Comparison of ENCODE assay signal across 33 cellular contexts in the genomic region with DNA sequence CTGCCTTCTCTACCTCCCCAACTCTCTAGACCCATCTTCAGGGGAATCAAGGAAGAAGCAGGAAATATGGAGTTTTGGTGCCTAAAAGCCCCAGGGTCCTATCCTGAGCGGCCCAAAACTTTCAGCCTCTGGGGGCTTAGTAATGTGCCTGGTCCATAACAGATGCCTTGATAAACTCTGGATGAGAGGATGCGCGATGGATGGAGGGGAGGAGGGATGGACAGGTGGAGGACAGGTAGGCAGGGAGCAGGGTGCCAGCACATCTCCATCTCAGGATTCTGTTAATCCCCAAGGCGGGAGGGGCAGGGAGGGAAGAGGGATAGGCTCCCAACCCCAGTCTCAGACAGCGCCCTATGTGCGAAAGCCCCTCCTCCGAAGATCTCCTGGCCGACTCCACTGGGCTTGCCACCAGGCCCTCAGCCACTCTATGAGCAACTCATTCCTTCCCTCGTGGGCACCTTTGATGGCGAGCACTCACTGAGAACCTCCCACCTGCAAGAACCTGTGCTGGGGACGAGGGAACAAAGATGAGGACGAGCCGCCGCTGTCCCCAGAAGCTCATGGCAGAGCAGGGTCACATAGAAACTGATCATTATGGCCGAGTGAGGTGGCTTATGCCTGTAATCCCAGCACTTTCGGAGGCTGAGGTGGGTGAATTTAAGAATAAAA. TPM values are rescaled to one million over a fixed set of nuclear protein-coding genes. Genes with fewer than 3 reads are reported as not detected.
A peak's percentile ranks its signal among the peaks of the same experiment; 100 is the strongest.
DNase-seq lines count a peak whose midpoint lies in the region; ATAC-seq and TF ChIP-seq lines count a peak whose summit lies in the region.
"Had no signal": no experiment of that assay in that cellular context is flagged by ENCODE, and none has a peak within 500 bp of the region (broad histone marks: within the 10 kb centered on the region; RNA-seq: fewer than 3 reads in every experiment).

No MANE protein-coding gene starts in this region.

- H3K27ac Mint-ChIP-seq in chondrocyte (ENCODE audit: unreplicated experiment) = no peak overlapping the region
- H3K27ac Mint-ChIP-seq in nephron = peak overlapping the region in 2 of 3 experiments; percentile 33 to 61
- H3K27ac Mint-ChIP-seq: activated naive CD8-positive, alpha-beta T cell treated with anti-CD3 and anti-CD28 coated beads, Interleukin-2, amount 10 ng/mL, durations not matched to agents 7 days and 5 days; B cell; nephron progenitor cell; T-helper 1 cell treated with Interleukin-12 subunit alpha and Interleukin-12 subunit beta and Interleukin-4 antibody, amounts not matched to agents 30 μg/mL and 1 μg/mL, for 36 hours had no signal

- intact Hi-C loops in gastrocnemius medialis (cut with DNase I; ENCODE audit: low total_unique reads) = no loop called here

- peaks cover 2% of the 10 kb centered on the region for H3K36me3 Mint-ChIP-seq in chondrocyte (ENCODE audit: low read depth)
- H3K36me3 Mint-ChIP-seq in nephron (ENCODE audit: low read depth) = peaks cover 2% of the 10 kb centered on the region
- H3K36me3 Mint-ChIP-seq: activated naive CD8-positive, alpha-beta T cell treated with anti-CD3 and anti-CD28 coated beads, Interleukin-2, amount 10 ng/mL, durations not matched to agents 7 days and 5 days had no signal

- H3K36me3 ChIP-seq in BE2C (peaks cover 3% of the 10 kb centered on the region; the same call in 1 of the 2 replicates), gastrocnemius medialis (peaks cover 0 to 9% of the 10 kb centered on the region in 2 donors)

- H3K4me3 Mint-ChIP-seq in chondrocyte (ENCODE audit: unreplicated experiment) (no peak overlapping the region), nephron (no peak overlapping the region)
- H3K4me3 Mint-ChIP-seq: activated naive CD8-positive, alpha-beta T cell treated with anti-CD3 and anti-CD28 coated beads, Interleukin-2, amount 10 ng/mL, durations not matched to agents 7 days and 5 days; activated T-cell treated with anti-CD3 and anti-CD28 coated beads, Interleukin-2, amount 50 U/mL, for 4 hours; B cell; effector memory CD8-positive, alpha-beta T cell; H9; nephron progenitor cell; T-helper 1 cell treated with Interleukin-12 subunit alpha and Interleukin-12 subunit beta and Interleukin-4 antibody, amounts not matched to agents 30 μg/mL and 1 μg/mL, for 36 hours had no signal

- H3K4me3 ChIP-seq in BE2C (ENCODE audit: low read depth, low read length) (no peak overlapping the region), gastrocnemius medialis (no peak overlapping the region)
- H3K4me3 ChIP-seq: lung, upper lobe of left lung had no signal

- peak overlapping the region in 3 of 4 donors; percentile 78 to 93 (median 87) for H3K27ac ChIP-seq in gastrocnemius medialis
- H3K27ac ChIP-seq: parathyroid adenoma had no signal

- in situ Hi-C loops in gastrocnemius medialis (cut with MboI; ENCODE audit: low sequenced_read_pairs in 4 of 4) = loop anchor here in 1 of 4 donors (25.0 kb wide), 1 partner anchor 566 kb away; a partner anchor contains a TSS

- H3K27me3 ChIP-seq in BE2C (no peaks in the 10 kb centered on the region), gastrocnemius medialis (no peaks in the 10 kb centered on the region)
- H3K27me3 ChIP-seq: upper lobe of left lung had no signal

- no peak for TF ChIP-seq POLR2A in gastrocnemius medialis (IDR thresholded peaks at IDR 0.05)

- H3K9me3 ChIP-seq in BE2C = no peaks in the 10 kb centered on the region
- H3K9me3 ChIP-seq in gastrocnemius medialis = no peaks in the 10 kb centered on the region
- H3K9me3 ChIP-seq: upper lobe of left lung had no signal

- ATAC-seq in gastrocnemius medialis = no peak
- ATAC-seq in GM18868 (IDR thresholded peaks at IDR 0.05; ENCODE audit: unreplicated experiment) = no peak
- no peak for ATAC-seq in GM18498 (IDR thresholded peaks at IDR 0.05; ENCODE audit: unreplicated experiment)
- no peak for ATAC-seq in HG02798 (IDR thresholded peaks at IDR 0.05; ENCODE audit: poor library complexity, unreplicated experiment)
- ATAC-seq: activated T-cell treated with anti-CD3 and anti-CD28 coated beads, Interleukin-2, amount 50 U/mL, for 4 hours; effector memory CD8-positive, alpha-beta T cell; SK-N-SH treated with all-trans-retinoic acid at 6 μM for 48 hours had no signal

- no peaks in the 10 kb centered on the region for H3K27me3 Mint-ChIP-seq in chondrocyte (ENCODE audit: low read depth)
- H3K27me3 Mint-ChIP-seq in nephron (ENCODE audit: low read depth) = peaks cover 7% of the 10 kb centered on the region
- H3K27me3 Mint-ChIP-seq: activated naive CD8-positive, alpha-beta T cell treated with anti-CD3 and anti-CD28 coated beads, Interleukin-2, amount 10 ng/mL, durations not matched to agents 7 days and 5 days; B cell; effector memory CD8-positive, alpha-beta T cell had no signal

- H3K4me1 Mint-ChIP-seq in chondrocyte (ENCODE audit: low read depth) = peaks cover 13% of the 10 kb centered on the region
- peaks cover 38% of the 10 kb centered on the region for H3K4me1 Mint-ChIP-seq in nephron
- H3K4me1 Mint-ChIP-seq: activated naive CD8-positive, alpha-beta T cell treated with anti-CD3 and anti-CD28 coated beads, Interleukin-2, amount 10 ng/mL, durations not matched to agents 7 days and 5 days; B cell had no signal

- TF ChIP-seq CTCF in BE2C (IDR thresholded peaks at IDR 0.05; ENCODE audit: low read depth, low read length) (no peak), chondrocyte (IDR thresholded peaks at IDR 0.05) (no peak), nephron (IDR thresholded peaks at IDR 0.05; ENCODE audit: unreplicated experiment in 3 of 3) (no peak), gastrocnemius medialis (IDR thresholded peaks at IDR 0.05 in 4 of 5, conservative IDR thresholded peaks at IDR 0.05 in 1 of 5) (no peak)

- DNase-seq in BE2C (peak; percentile 4), chondrocyte (ENCODE audit: low spot score) (peak; percentile 68), gastrocnemius medialis (peak in 1 of 2 donors; percentile 5)
- DNase-seq: activated CD4-positive, alpha-beta T cell treated with anti-CD3 and anti-CD28 coated beads, Interleukin-2, amount 50 U/mL, for 1 hour; activated CD4-positive, CD25-positive, alpha-beta regulatory T cell; activated gamma-delta T cell treated with Interleukin-2 at 50 U/mL for 16 hours; activated naive CD8-positive, alpha-beta T cell treated with anti-CD3 and anti-CD28 coated beads, Interleukin-2, amount 10 ng/mL, durations not matched to agents 7 days and 5 days; activated T-cell treated with anti-CD3 and anti-CD28 coated beads, Interleukin-2, amount 50 U/mL, for 4 hours; caudate nucleus; cortex of kidney; DMS53; effector memory CD8-positive, alpha-beta T cell; erythroblast; H9; MM.1S; NCI-H1930; NCI-H2171 treated with DMSO at 0.1 percent for 48 hours; NCI-H524; nephron progenitor cell; OCI-M1; stimulated activated CD4-positive, alpha-beta T cell treated with anti-CD3 and anti-CD28 coated beads, Interleukin-15, amount 100 ng/mL, for 24 hours; stimulated activated CD4-positive, alpha-beta T cell treated with anti-CD3 and anti-CD28 coated beads, Interleukin-4, amount 100 ng/mL, for 4 hours; substantia nigra had no signal

- H3K4me1 ChIP-seq in BE2C (peaks cover 49% of the 10 kb centered on the region), gastrocnemius medialis (peaks cover 32 to 37% of the 10 kb centered on the region in 2 donors)
- H3K4me1 ChIP-seq: parathyroid adenoma had no signal

- H3K9me3 Mint-ChIP-seq in chondrocyte (ENCODE audit: low read depth) (no peaks in the 10 kb centered on the region), nephron (no peaks in the 10 kb centered on the region)
- H3K9me3 Mint-ChIP-seq: activated naive CD8-positive, alpha-beta T cell treated with anti-CD3 and anti-CD28 coated beads, Interleukin-2, amount 10 ng/mL, durations not matched to agents 7 days and 5 days; activated T-cell treated with anti-CD3 and anti-CD28 coated beads, Interleukin-2, amount 50 U/mL, for 4 hours; effector memory CD8-positive, alpha-beta T cell; H9; nephron progenitor cell; T-helper 1 cell treated with Interleukin-12 subunit alpha and Interleukin-12 subunit beta and Interleukin-4 antibody, amounts not matched to agents 30 μg/mL and 1 μg/mL, for 36 hours had no signal

RNA-seq across cellular contexts. Expression of a gene that starts 23.1 kb away (rescaled TPM):
- 28.3 TPM for polyA plus RNA-seq in BE2C (2012; ENCODE audit: insufficient read depth, insufficient read length, low read depth)
- total RNA-seq in chondrocyte (24.6 to 33.8 TPM (median 33.2 TPM) in 3 replicates), gastrocnemius medialis (10 to 100 TPM; 16.6 to 26.9 (median 19.4) TPM)

RNA-seq across cellular contexts. Expression of a gene that starts 39.1 kb away (rescaled TPM):
- 0.14 TPM for polyA plus RNA-seq in BE2C (2012; ENCODE audit: insufficient read depth, insufficient read length, low read depth)
- 10.9 to 12.8 TPM (median 12.6 TPM) in 3 replicates for total RNA-seq in chondrocyte
- under 1 TPM in 3 of 4 donors, not detected in 1; 0.02 to 0.10 (median 0.07) TPM for total RNA-seq in gastrocnemius medialis
- total RNA-seq: activated naive CD8-positive, alpha-beta T cell treated with anti-CD3 and anti-CD28 coated beads, Interleukin-2, amount 10 ng/mL, durations not matched to agents 7 days and 5 days had no signal

Comparison
In these comparisons a context has a peak if more than half of its experiments do, and no peak if none do; other contexts are left out.
1. RNA of a gene that starts 39.1 kb away (total RNA-seq): 10.9 to 12.8 TPM in chondrocyte; 0.02 to 0.10 TPM in gastrocnemius medialis; every median in the first group is over 10 times any median in the second.